1 cellular context compared by ENCODE assay signal in genomic region chr6:15026832-15027231, GRCh38.
A peak's percentile ranks its signal among the peaks of the same experiment; 100 is the strongest.
TF ChIP-seq lines count a peak whose summit lies in the region.

No MANE protein-coding gene starts in this region.

TF ChIP-seq in HepG2, 621 proteins besides CTCF, POLR2A, EP300 and RAD21 (continued from another document and continues in another):
- TF ChIP-seq ZNF318 (CRISPR knock-in tag; IDR thresholded peaks at IDR 0.05) (no peak), ZNF720 (CRISPR knock-in tag; IDR thresholded peaks at IDR 0.05) (no peak), PRMT3 (CRISPR knock-in tag; IDR thresholded peaks at IDR 0.05; ENCODE audit: borderline replicate concordance, low read depth) (no peak), NAIF1 (CRISPR knock-in tag; IDR thresholded peaks at IDR 0.05; ENCODE audit: borderline replicate concordance) (no peak), GATAD2A (CRISPR knock-in tag; IDR thresholded peaks at IDR 0.05) (peak; percentile 56), DNMT3B (CRISPR knock-in tag; conservative IDR thresholded peaks at IDR 0.05) (no peak), ZNF362 (CRISPR knock-in tag; IDR thresholded peaks at IDR 0.05; ENCODE audit: borderline replicate concordance) (no peak), FOXO4 (CRISPR knock-in tag; conservative IDR thresholded peaks at IDR 0.05) (no peak), MYC (CRISPR knock-in tag; IDR thresholded peaks at IDR 0.05; ENCODE audit: borderline replicate concordance) (no peak), ZKSCAN5 (CRISPR knock-in tag; IDR thresholded peaks at IDR 0.05) (no peak), ZNF746 (CRISPR knock-in tag; IDR thresholded peaks at IDR 0.05) (no peak), ZNF230 (CRISPR knock-in tag; IDR thresholded peaks at IDR 0.05) (no peak), ZNF687 (CRISPR knock-in tag; IDR thresholded peaks at IDR 0.05) (no peak), FOXA1 (IDR thresholded peaks at IDR 0.05) (peak; percentile 51), FOXA1 (CRISPR knock-in tag; IDR thresholded peaks at IDR 0.05) (peak; percentile 90), RERE (CRISPR knock-in tag; IDR thresholded peaks at IDR 0.05; ENCODE audit: low read depth) (no peak), MLLT10 (CRISPR knock-in tag; IDR thresholded peaks at IDR 0.05) (no peak), EHMT2 (IDR thresholded peaks at IDR 0.05; ENCODE audit: borderline replicate concordance, low read depth, low read length) (no peak), SP4 (CRISPR knock-in tag; IDR thresholded peaks at IDR 0.05) (no peak), ZNF501 (CRISPR knock-in tag; IDR thresholded peaks at IDR 0.05) (peak; percentile 65; the same call in 1 of the 2 replicates), RBAK (CRISPR knock-in tag; IDR thresholded peaks at IDR 0.05) (no peak), KLF6 (CRISPR knock-in tag; IDR thresholded peaks at IDR 0.05) (no peak), NFE2L2 (IDR thresholded peaks at IDR 0.05; ENCODE audit: low read length) (no peak), ZNF766 (CRISPR knock-in tag; IDR thresholded peaks at IDR 0.05; ENCODE audit: borderline replicate concordance) (no peak), ZFYVE20 (CRISPR knock-in tag; IDR thresholded peaks at IDR 0.05; ENCODE audit: borderline replicate concordance, low read depth) (no peak), ZFP36 (IDR thresholded peaks at IDR 0.05; ENCODE audit: borderline replicate concordance, low read depth, low read length, partially characterized antibody) (no peak), ZNF430 (CRISPR knock-in tag; IDR thresholded peaks at IDR 0.05) (peak; percentile 64; the same call in 1 of the 2 replicates), HOMEZ (CRISPR knock-in tag; IDR thresholded peaks at IDR 0.05; ENCODE audit: low read depth) (peak; percentile 43; the same call in 1 of the 2 replicates), SRY (CRISPR knock-in tag; IDR thresholded peaks at IDR 0.05) (no peak), THAP9 (CRISPR knock-in tag; IDR thresholded peaks at IDR 0.05; ENCODE audit: borderline replicate concordance) (no peak), KMT2B (CRISPR knock-in tag; IDR thresholded peaks at IDR 0.05) (no peak), HNRNPK (IDR thresholded peaks at IDR 0.05; ENCODE audit: low read depth, low read length, poor library complexity, severe bottlenecking) (no peak), EZH2 (conservative IDR thresholded peaks at IDR 0.05; ENCODE audit: low read depth, low read length) (no peak)
